1 cellular context compared by ENCODE assay signal in genomic region chr4:825063-825968, GRCh38.
TF ChIP-seq lines count a peak whose summit lies in the region.

No MANE protein-coding gene starts in this region.

TF ChIP-seq in K562, 482 proteins besides CTCF, POLR2A, EP300 and RAD21 (continued from another document):
- TF ChIP-seq ZMIZ1 (IDR thresholded peaks at IDR 0.05; ENCODE audit: low read depth in 2 of 2, low read length in 2 of 2) (no peak), ZNF511 (CRISPR knock-in tag; IDR thresholded peaks at IDR 0.05) (peak; percentile 79; the same call in 1 of the 2 replicates), RB1 (IDR thresholded peaks at IDR 0.05; ENCODE audit: low read depth) (peak; percentile 20; the same call in 1 of the 2 replicates), E2F6 (IDR thresholded peaks at IDR 0.05; ENCODE audit: borderline replicate concordance in 1 of 2, extremely low read depth in 1 of 2, insufficient read depth in 1 of 2, insufficient read length in 1 of 2, low read depth in 1 of 2, low read length in 1 of 2, poor library complexity in 1 of 2, severe bottlenecking in 1 of 2) (peak in 1 of 2 experiments; percentile 21), CXXC5 (CRISPR knock-in tag; IDR thresholded peaks at IDR 0.05) (no peak; the same call in 1 of the 2 replicates), ZNF431 (CRISPR knock-in tag; IDR thresholded peaks at IDR 0.05) (0 out of 2 replicates have a peak, but pooled peaks have one; percentile 53), REST (CRISPR knock-in tag; IDR thresholded peaks at IDR 0.05; ENCODE audit: low read depth) (peak; percentile 96), PCBP2 (IDR thresholded peaks at IDR 0.05; ENCODE audit: low read depth, low read length, poor library complexity, severe bottlenecking) (peak; percentile 64), SIN3A (IDR thresholded peaks at IDR 0.05; ENCODE audit: borderline replicate concordance in 2 of 2, control insufficient read depth in 1 of 2, low read depth in 2 of 2, low read length in 2 of 2) (peak; percentile 71 to 94; a peak in 2 of 4 replicates), MNT (conservative IDR thresholded peaks at IDR 0.05) (peak in 1 of 2 experiments; percentile 46; a peak in 1 of 4 replicates), GATAD2B (IDR thresholded peaks at IDR 0.05; ENCODE audit: borderline replicate concordance) (peak; percentile 41; the same call in 1 of the 2 replicates), HNRNPK (IDR thresholded peaks at IDR 0.05; ENCODE audit: low read depth, low read length, poor library complexity, severe bottlenecking) (peak; percentile 63), EHMT2 (IDR thresholded peaks at IDR 0.05) (peak; percentile 59; the same call in 1 of the 2 replicates), BRD9 (IDR thresholded peaks at IDR 0.05; ENCODE audit: low read depth, partially characterized antibody) (no peak), ARID4B (CRISPR knock-in tag; IDR thresholded peaks at IDR 0.05) (peak; percentile 43; the same call in 1 of the 2 replicates), MIER1 (IDR thresholded peaks at IDR 0.05; ENCODE audit: low read depth) (no peak), C11orf30 (IDR thresholded peaks at IDR 0.05; ENCODE audit: low read depth) (no peak), PCBP1 (IDR thresholded peaks at IDR 0.05; ENCODE audit: low read depth, low read length, poor library complexity, severe bottlenecking) (peak; percentile 85), MBD1 (CRISPR knock-in tag; IDR thresholded peaks at IDR 0.05) (no peak), ETS1 (conservative IDR thresholded peaks at IDR 0.05; ENCODE audit: control insufficient read depth, low read depth, low read length) (no peak; the same call in 1 of the 2 replicates), HDAC8 (tag; IDR thresholded peaks at IDR 0.05) (no peak)
